24 cellular contexts compared by ENCODE assay signal in the genomic region with DNA sequence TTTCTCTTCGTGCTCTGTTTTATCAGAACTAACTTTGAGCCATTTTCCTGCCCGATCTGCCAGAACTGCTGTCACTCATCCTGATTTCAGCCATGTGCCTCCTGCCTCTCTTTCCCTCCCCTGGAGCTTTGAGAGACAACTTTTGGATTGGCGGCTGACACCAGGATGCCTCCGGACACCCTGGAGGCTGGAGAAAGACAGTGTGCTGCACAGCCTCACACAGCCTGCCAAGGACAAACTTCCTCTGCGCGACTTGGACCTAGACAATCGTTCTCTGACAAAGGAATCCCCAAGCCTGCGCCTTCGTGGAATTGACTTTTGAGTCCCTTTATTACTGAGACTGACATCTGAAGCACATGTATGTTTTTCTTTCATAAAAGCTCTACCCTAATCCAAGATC. TPM values are rescaled to one million over a fixed set of nuclear protein-coding genes. Genes with fewer than 3 reads are reported as not detected.
A peak's percentile ranks its signal among the peaks of the same experiment; 100 is the strongest.
DNase-seq lines count a peak whose midpoint lies in the region; TF ChIP-seq lines count a peak whose summit lies in the region.
"Had no signal": no experiment of that assay in that cellular context is flagged by ENCODE, and none has a peak within 500 bp of the region (broad histone marks: within the 10 kb centered on the region; RNA-seq: fewer than 3 reads in every experiment).

No MANE protein-coding gene starts in this region.

- no peaks in the 10 kb centered on the region for H3K79me2 ChIP-seq in GM23248 (ENCODE audit: insufficient read depth)
- no peaks in the 10 kb centered on the region for H3K79me2 ChIP-seq in hepatocyte

- no peaks in the 10 kb centered on the region for H3K79me1 ChIP-seq in neuronal stem cell (ENCODE audit: low read depth, low read length)

- H4K8ac ChIP-seq in neuronal stem cell (ENCODE audit: low read depth, low read length), result no peak overlapping the region

- DNase-seq in GM23248, result peak; percentile 43
- peak; percentile 9 for DNase-seq in MG63
- no peak for DNase-seq in hepatocyte (ENCODE audit: low spot score)
- no peak for DNase-seq in neuronal stem cell (ENCODE audit: low spot score)
- no peak for DNase-seq in NK-92 treated with Interleukin-12 subunit alpha and Interleukin-12 subunit beta, amount 100 ng/mL, for 24 hours (lab: John Stamatoyannopoulos, UW)
- no peak for DNase-seq in suprapubic skin (ENCODE audit: low spot score in 2 of 2)
- DNase-seq in BE2C, result no peak
- DNase-seq in DMS53 (lab: John Stamatoyannopoulos, UW), result no peak
- DNase-seq: activated CD4-positive, CD25-positive, alpha-beta regulatory T cell; activated CD8-positive, alpha-beta memory T cell treated with anti-CD3 and anti-CD28 coated beads, Interleukin-2, amount 10 ng/mL, durations not matched to agents 7 days and 5 days; activated naive CD4-positive, alpha-beta T cell; activated T-cell treated with anti-CD3 and anti-CD28 coated beads, Interleukin-2, amount 50 U/mL, for 72 hours; body of pancreas; C1 segment of cervical spinal cord; Caco-2; DMS79 treated with DMSO at 0.1 percent for 48 hours; NCI-H1105; NCI-H2029; NCI-H526; Peyer's patch; SJCRH30; stimulated activated CD4-positive, alpha-beta T cell treated with anti-CD3 and anti-CD28 coated beads, Interleukin-4, amount 100 ng/mL, for 1 hour; T-cell; upper lobe of right lung had no signal

- no peaks in the 10 kb centered on the region for H3K36me3 ChIP-seq in GM23248 (ENCODE audit: low read depth)
- H3K36me3 ChIP-seq in MG63, result no peaks in the 10 kb centered on the region
- H3K36me3 ChIP-seq in hepatocyte (replicated peaks; ENCODE audit: insufficient read depth, low read depth), result no peaks in the 10 kb centered on the region
- H3K36me3 ChIP-seq in neuronal stem cell (replicated peaks in 1 of 2; ENCODE audit: control insufficient read depth in 2 of 2, insufficient read depth in 2 of 2, low read length in 2 of 2), result no peaks in the 10 kb centered on the region
- H3K36me3 ChIP-seq in suprapubic skin, result no peaks in the 10 kb centered on the region
- no peaks in the 10 kb centered on the region for H3K36me3 ChIP-seq in BE2C
- H3K36me3 ChIP-seq: Peyer's patch, SJCRH30, upper lobe of right lung had no signal

- H3K4me3 ChIP-seq in GM23248 (peak overlapping the region; percentile 58), MG63 (no peak overlapping the region), hepatocyte (no peak overlapping the region), neuronal stem cell (ENCODE audit: low read length in 2 of 2) (peak overlapping the region in 1 of 2 donors; percentile 21), suprapubic skin (no peak overlapping the region), BE2C (ENCODE audit: low read depth, low read length) (no peak overlapping the region)
- H3K4me3 ChIP-seq: body of pancreas, Peyer's patch, SJCRH30, upper lobe of right lung had no signal

- H3K9ac ChIP-seq in GM23248, result 0 out of 2 replicates have a peak overlapping the region, but pooled peaks have one; percentile 28
- H3K9ac ChIP-seq in neuronal stem cell (ENCODE audit: low read depth, low read length, poor library complexity), result no peak overlapping the region

- H3K4me2 ChIP-seq in GM23248 (ENCODE audit: unreplicated experiment) (peak overlapping the region; percentile 83), hepatocyte (peak overlapping the region; percentile 55), neuronal stem cell (ENCODE audit: insufficient read depth, low read length, poor library complexity, severe bottlenecking) (no peak overlapping the region)

- H3K27ac ChIP-seq in GM23248 (no peak overlapping the region), hepatocyte (no peak overlapping the region), neuronal stem cell (replicated peaks; ENCODE audit: low read length) (no peak overlapping the region), suprapubic skin (no peak overlapping the region)
- H3K27ac ChIP-seq: body of pancreas, Peyer's patch, SJCRH30, upper lobe of right lung had no signal

- H3K9me2 ChIP-seq in GM23248 (ENCODE audit: insufficient read depth) (no peaks in the 10 kb centered on the region), hepatocyte (replicated peaks; ENCODE audit: insufficient read depth) (no peaks in the 10 kb centered on the region)

- no peak overlapping the region for H4K91ac ChIP-seq in neuronal stem cell (ENCODE audit: low read depth, low read length, poor library complexity)

- H2AFZ ChIP-seq in GM23248 (peak overlapping the region; percentile 86), hepatocyte (no peak overlapping the region), neuronal stem cell (ENCODE audit: low read length) (peak overlapping the region; percentile 91)

- H2BK15ac ChIP-seq in neuronal stem cell (ENCODE audit: low read length), result no peak overlapping the region

- no peaks in the 10 kb centered on the region for H4K20me1 ChIP-seq in GM23248 (ENCODE audit: insufficient read depth)
- H4K20me1 ChIP-seq in hepatocyte (ENCODE audit: insufficient read depth, poor library complexity, severe bottlenecking), result no peaks in the 10 kb centered on the region

- H2BK12ac ChIP-seq in neuronal stem cell (ENCODE audit: low read length), result no peak overlapping the region

- H3K4ac ChIP-seq in neuronal stem cell (ENCODE audit: low read length), result no peak overlapping the region

- TF ChIP-seq EP300 in suprapubic skin (IDR thresholded peaks at IDR 0.05), result no peak

- no peak overlapping the region for H2BK5ac ChIP-seq in neuronal stem cell (ENCODE audit: low read length)

- no peak for TF ChIP-seq CTCF in hepatocyte (IDR thresholded peaks at IDR 0.05; ENCODE audit: poor library complexity)
- TF ChIP-seq CTCF in suprapubic skin (IDR thresholded peaks at IDR 0.05), result no peak
- no peak for TF ChIP-seq CTCF in BE2C (IDR thresholded peaks at IDR 0.05; ENCODE audit: low read depth, low read length)

- H3K9me3 ChIP-seq in GM23248 (ENCODE audit: low read depth) (no peaks in the 10 kb centered on the region), MG63 (no peaks in the 10 kb centered on the region), hepatocyte (ENCODE audit: low read depth) (no peaks in the 10 kb centered on the region), neuronal stem cell (replicated peaks in 1 of 2; ENCODE audit: control insufficient read depth in 2 of 2, insufficient read depth in 1 of 2, low read depth in 1 of 2, low read length in 2 of 2) (no peaks in the 10 kb centered on the region), suprapubic skin (no peaks in the 10 kb centered on the region), BE2C (no peaks in the 10 kb centered on the region)
- H3K9me3 ChIP-seq: body of pancreas, Caco-2, Peyer's patch, SJCRH30, upper lobe of right lung had no signal

- H2BK120ac ChIP-seq in neuronal stem cell (ENCODE audit: low read depth, low read length), result no peak overlapping the region

- H3K27me3 ChIP-seq in GM23248 (replicated peaks; ENCODE audit: insufficient read depth) (no peaks in the 10 kb centered on the region), MG63 (no peaks in the 10 kb centered on the region), hepatocyte (no peaks in the 10 kb centered on the region), neuronal stem cell (ENCODE audit: control insufficient read depth in 3 of 3, insufficient read depth in 3 of 3, low read depth in 1 of 3, low read length in 3 of 3) (no peaks in the 10 kb centered on the region), suprapubic skin (no peaks in the 10 kb centered on the region), BE2C (no peaks in the 10 kb centered on the region)
- H3K27me3 ChIP-seq: body of pancreas, Peyer's patch, upper lobe of right lung had no signal

- H2AK5ac ChIP-seq in neuronal stem cell (ENCODE audit: low read depth, low read length), result no peak overlapping the region

- H3K4me1 ChIP-seq in GM23248 (ENCODE audit: insufficient read depth) (0 out of 2 replicates have a peak, but pooled peaks cover 7% of the 10 kb centered on the region), hepatocyte (ENCODE audit: insufficient read depth) (no peaks in the 10 kb centered on the region), neuronal stem cell (ENCODE audit: control insufficient read depth in 2 of 2, insufficient read depth in 1 of 2, low read depth in 1 of 2, low read length in 2 of 2) (peaks cover 3 to 12% of the 10 kb centered on the region in 2 donors), suprapubic skin (no peaks in the 10 kb centered on the region), BE2C (no peaks in the 10 kb centered on the region; the same call in 1 of the 2 replicates)
- H3K4me1 ChIP-seq: body of pancreas, Caco-2, Peyer's patch, SJCRH30, upper lobe of right lung had no signal

- H3K18ac ChIP-seq in neuronal stem cell (ENCODE audit: low read length), result no peak overlapping the region

- no peak overlapping the region for H3K23ac ChIP-seq in neuronal stem cell (ENCODE audit: low read depth, low read length, poor library complexity)

- 11% methylated on average over 9 of the region's 9 CpGs for WGBS in GM23248 (ENCODE audit: low coverage in 1 of 2, low lambda C conversion rate in 2 of 2, missing lambda C conversion rate in 2 of 2), 2 experiments
- WGBS in hepatocyte (ENCODE audit: low lambda C conversion rate, missing lambda C conversion rate), result 31% methylated on average over 9 of the region's 9 CpGs
- WGBS in neuronal stem cell (ENCODE audit: extremely low coverage in 2 of 2, insufficient read length in 2 of 2, insufficient replicate concordance in 1 of 2), 2 donors, result no CpG with 5 or more reads among the region's 9 CpGs
- 31% methylated on average over 9 of the region's 9 CpGs for WGBS in suprapubic skin

- no peak for TF ChIP-seq POLR2A in suprapubic skin (IDR thresholded peaks at IDR 0.05)

- H3F3A ChIP-seq in GM23248 (ENCODE audit: insufficient read depth), result peaks cover 2% of the 10 kb centered on the region; the same call in 1 of the 2 replicates

- H3K14ac ChIP-seq in neuronal stem cell (ENCODE audit: low read length), result no peak overlapping the region

- in situ Hi-C loops in GM23248 (cut with MboI), result loop anchor here (25.0 kb wide), 2 partner anchors 553 to 622 kb away; no protein-coding TSS in a partner anchor

RNA-seq across cellular contexts. Expression of gene LDB2, which starts 10.8 kb away (rescaled TPM):
- 76.6 and 79.7 TPM in 2 replicates for total RNA-seq in GM23248 (2014; rRNA removed; shearing (Covaris generic))
- 48.6 and 52.8 TPM in 2 replicates for polyA plus RNA-seq in GM23248 (2016; fragmentation: Nextera tagmentation; extraction: Ambion mirVana)
- 8.1 and 18.7 TPM in 2 replicates for total RNA-seq in MG63 (2014; rRNA removed; shearing (Covaris generic); ENCODE audit: low replicate concordance)
- 14.1 and 20.3 TPM in 2 replicates for total RNA-seq in hepatocyte
- 5.9 and 8.7 TPM in 2 replicates for polyA plus RNA-seq in hepatocyte
- polyA plus RNA-seq in neuronal stem cell (2013, experiment 1 of 2), result 16.8 TPM
- 17.6 TPM for polyA plus RNA-seq in neuronal stem cell (2013, experiment 2 of 2)
- total RNA-seq in suprapubic skin, result 10 to 100 TPM in 2 of 4 donors, 1 to 10 TPM in 2; 4.7 to 17.7 (median 9.9) TPM
- polyA plus RNA-seq in BE2C (2012; ENCODE audit: insufficient read depth, insufficient read length, low read depth), result 34.9 TPM
- total RNA-seq: activated CD8-positive, alpha-beta memory T cell treated with anti-CD3 and anti-CD28 coated beads, Interleukin-2, amount 10 ng/mL, durations not matched to agents 7 days and 5 days; activated T-cell treated with anti-CD3 and anti-CD28 coated beads, Interleukin-2, amount 50 U/mL, for 72 hours; Caco-2 had no signal

Comparison
In these comparisons a context has a peak if more than half of its experiments do, and no peak if none do; other contexts are left out.
1. DNase-seq: peak in GM23248 (single experiment) and MG63 (single experiment); none in hepatocyte (single experiment), neuronal stem cell (single experiment), NK-92 treated with Interleukin-12 subunit alpha and Interleukin-12 subunit beta, amount 100 ng/mL, for 24 hours (single experiment), suprapubic skin (0 of 2), BE2C (single experiment) and DMS53 (single experiment).